In the genomic region with DNA sequence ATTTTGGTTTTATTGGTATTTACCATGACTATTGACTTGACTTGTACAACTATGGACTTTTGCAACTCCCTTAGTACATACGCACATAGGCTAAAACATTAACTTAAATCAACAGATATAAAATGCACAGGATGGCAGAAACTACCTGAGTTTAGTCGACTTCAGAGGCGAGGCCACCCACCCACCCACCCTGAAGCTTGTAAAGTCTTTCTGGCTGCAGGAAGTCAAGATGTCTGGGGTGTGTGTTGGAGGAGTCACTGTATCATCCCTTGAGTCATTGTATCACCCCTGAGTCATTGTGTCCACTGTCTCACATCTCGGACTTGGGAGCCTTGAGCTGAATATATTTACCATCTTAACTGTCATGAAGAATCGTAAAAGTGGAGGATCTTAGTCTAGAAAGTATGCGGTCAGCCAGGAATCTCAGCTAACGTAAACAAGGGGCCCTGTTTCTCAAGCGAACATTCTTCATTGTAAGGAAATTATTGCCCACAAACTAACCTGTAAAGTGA, we compare ENCODE assay signal across 1 cellular context.
TF ChIP-seq lines count a peak whose summit lies in the region.

No MANE protein-coding gene starts in this region.

TF ChIP-seq in A549, 52 proteins besides CTCF, POLR2A, EP300 and RAD21 (continued from another document):
- TF ChIP-seq CEBPB (IDR thresholded peaks at IDR 0.05), result peak; percentile 91 to 94
- TF ChIP-seq, protein P1, sequence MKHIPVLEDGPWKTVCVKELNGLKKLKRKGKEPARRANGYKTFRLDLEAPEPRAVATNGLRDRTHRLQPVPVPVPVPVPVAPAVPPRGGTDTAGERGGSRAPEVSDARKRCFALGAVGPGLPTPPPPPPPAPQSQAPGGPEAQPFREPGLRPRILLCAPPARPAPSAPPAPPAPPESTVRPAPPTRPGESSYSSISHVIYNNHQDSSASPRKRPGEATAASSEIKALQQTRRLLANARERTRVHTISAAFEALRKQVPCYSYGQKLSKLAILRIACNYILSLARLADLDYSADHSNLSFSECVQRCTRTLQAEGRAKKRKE (CRISPR knock-in tag; IDR thresholded peaks at IDR 0.05; ENCODE audit: low read depth), result no peak
- TF ChIP-seq ZC3H11A (IDR thresholded peaks at IDR 0.05), result no peak
- no peak for TF ChIP-seq KDM5A (IDR thresholded peaks at IDR 0.05)
- no peak for TF ChIP-seq RARB (CRISPR knock-in tag; IDR thresholded peaks at IDR 0.05)
- no peak for TF ChIP-seq MAZ (IDR thresholded peaks at IDR 0.05; ENCODE audit: borderline replicate concordance, low read depth, low read length)
- TF ChIP-seq, protein P2, sequence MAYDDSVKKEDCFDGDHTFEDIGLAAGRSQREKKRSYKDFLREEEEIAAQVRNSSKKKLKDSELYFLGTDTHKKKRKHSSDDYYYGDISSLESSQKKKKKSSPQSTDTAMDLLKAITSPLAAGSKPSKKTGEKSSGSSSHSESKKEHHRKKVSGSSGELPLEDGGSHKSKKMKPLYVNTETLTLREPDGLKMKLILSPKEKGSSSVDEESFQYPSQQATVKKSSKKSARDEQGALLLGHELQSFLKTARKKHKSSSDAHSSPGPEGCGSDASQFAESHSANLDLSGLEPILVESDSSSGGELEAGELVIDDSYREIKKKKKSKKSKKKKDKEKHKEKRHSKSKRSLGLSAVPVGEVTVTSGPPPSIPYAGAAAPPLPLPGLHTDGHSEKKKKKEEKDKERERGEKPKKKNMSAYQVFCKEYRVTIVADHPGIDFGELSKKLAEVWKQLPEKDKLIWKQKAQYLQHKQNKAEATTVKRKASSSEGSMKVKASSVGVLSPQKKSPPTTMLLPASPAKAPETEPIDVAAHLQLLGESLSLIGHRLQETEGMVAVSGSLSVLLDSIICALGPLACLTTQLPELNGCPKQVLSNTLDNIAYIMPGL (CRISPR knock-in tag; IDR thresholded peaks at IDR 0.05; ENCODE audit: borderline replicate concordance), result no peak
- TF ChIP-seq NR3C1 (IDR thresholded peaks at IDR 0.05), result no peak
- no peak for TF ChIP-seq RFX5 (IDR thresholded peaks at IDR 0.05)
- TF ChIP-seq NPAS2 (CRISPR knock-in tag; IDR thresholded peaks at IDR 0.05; ENCODE audit: borderline replicate concordance), result no peak
- peak; percentile 9 for TF ChIP-seq ZFP36 (IDR thresholded peaks at IDR 0.05; ENCODE audit: borderline replicate concordance, partially characterized antibody)
- no peak for TF ChIP-seq MYC (IDR thresholded peaks at IDR 0.05; ENCODE audit: borderline replicate concordance, low read length)
- TF ChIP-seq HEYL (CRISPR knock-in tag; IDR thresholded peaks at IDR 0.05), result no peak
- peak; percentile 97 to 98 for TF ChIP-seq JUN (IDR thresholded peaks at IDR 0.05)
- TF ChIP-seq HOXA7 (CRISPR knock-in tag; IDR thresholded peaks at IDR 0.05), result no peak
- TF ChIP-seq BHLHE40 (IDR thresholded peaks at IDR 0.05; ENCODE audit: low read depth, low read length), result no peak
- no peak for TF ChIP-seq RNF2 (IDR thresholded peaks at IDR 0.05; ENCODE audit: borderline replicate concordance, low read depth)
- TF ChIP-seq TP53 (CRISPR knock-in tag; IDR thresholded peaks at IDR 0.05), result no peak
- TF ChIP-seq, protein P3, sequence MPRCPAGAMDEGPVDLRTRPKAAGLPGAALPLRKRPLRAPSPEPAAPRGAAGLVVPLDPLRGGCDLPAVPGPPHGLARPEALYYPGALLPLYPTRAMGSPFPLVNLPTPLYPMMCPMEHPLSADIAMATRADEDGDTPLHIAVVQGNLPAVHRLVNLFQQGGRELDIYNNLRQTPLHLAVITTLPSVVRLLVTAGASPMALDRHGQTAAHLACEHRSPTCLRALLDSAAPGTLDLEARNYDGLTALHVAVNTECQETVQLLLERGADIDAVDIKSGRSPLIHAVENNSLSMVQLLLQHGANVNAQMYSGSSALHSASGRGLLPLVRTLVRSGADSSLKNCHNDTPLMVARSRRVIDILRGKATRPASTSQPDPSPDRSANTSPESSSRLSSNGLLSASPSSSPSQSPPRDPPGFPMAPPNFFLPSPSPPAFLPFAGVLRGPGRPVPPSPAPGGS (IDR thresholded peaks at IDR 0.05), result peak; percentile 99
- 0 out of 2 replicates have a peak, but pooled peaks have one; percentile 22 for TF ChIP-seq HOXB13 (CRISPR knock-in tag; IDR thresholded peaks at IDR 0.05; ENCODE audit: low read depth)
- no peak for TF ChIP-seq EHF (CRISPR knock-in tag; IDR thresholded peaks at IDR 0.05)
- no peak for TF ChIP-seq PHF8 (IDR thresholded peaks at IDR 0.05; ENCODE audit: borderline replicate concordance, low read depth)
- TF ChIP-seq, protein P4, sequence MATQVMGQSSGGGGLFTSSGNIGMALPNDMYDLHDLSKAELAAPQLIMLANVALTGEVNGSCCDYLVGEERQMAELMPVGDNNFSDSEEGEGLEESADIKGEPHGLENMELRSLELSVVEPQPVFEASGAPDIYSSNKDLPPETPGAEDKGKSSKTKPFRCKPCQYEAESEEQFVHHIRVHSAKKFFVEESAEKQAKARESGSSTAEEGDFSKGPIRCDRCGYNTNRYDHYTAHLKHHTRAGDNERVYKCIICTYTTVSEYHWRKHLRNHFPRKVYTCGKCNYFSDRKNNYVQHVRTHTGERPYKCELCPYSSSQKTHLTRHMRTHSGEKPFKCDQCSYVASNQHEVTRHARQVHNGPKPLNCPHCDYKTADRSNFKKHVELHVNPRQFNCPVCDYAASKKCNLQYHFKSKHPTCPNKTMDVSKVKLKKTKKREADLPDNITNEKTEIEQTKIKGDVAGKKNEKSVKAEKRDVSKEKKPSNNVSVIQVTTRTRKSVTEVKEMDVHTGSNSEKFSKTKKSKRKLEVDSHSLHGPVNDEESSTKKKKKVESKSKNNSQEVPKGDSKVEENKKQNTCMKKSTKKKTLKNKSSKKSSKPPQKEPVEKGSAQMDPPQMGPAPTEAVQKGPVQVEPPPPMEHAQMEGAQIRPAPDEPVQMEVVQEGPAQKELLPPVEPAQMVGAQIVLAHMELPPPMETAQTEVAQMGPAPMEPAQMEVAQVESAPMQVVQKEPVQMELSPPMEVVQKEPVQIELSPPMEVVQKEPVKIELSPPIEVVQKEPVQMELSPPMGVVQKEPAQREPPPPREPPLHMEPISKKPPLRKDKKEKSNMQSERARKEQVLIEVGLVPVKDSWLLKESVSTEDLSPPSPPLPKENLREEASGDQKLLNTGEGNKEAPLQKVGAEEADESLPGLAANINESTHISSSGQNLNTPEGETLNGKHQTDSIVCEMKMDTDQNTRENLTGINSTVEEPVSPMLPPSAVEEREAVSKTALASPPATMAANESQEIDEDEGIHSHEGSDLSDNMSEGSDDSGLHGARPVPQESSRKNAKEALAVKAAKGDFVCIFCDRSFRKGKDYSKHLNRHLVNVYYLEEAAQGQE (IDR thresholded peaks at IDR 0.05), result no peak
- TF ChIP-seq KDM1A (IDR thresholded peaks at IDR 0.05; ENCODE audit: low read depth), result no peak
- TF ChIP-seq, protein P5, sequence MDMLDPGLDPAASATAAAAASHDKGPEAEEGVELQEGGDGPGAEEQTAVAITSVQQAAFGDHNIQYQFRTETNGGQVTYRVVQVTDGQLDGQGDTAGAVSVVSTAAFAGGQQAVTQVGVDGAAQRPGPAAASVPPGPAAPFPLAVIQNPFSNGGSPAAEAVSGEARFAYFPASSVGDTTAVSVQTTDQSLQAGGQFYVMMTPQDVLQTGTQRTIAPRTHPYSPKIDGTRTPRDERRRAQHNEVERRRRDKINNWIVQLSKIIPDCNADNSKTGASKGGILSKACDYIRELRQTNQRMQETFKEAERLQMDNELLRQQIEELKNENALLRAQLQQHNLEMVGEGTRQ (IDR thresholded peaks at IDR 0.05), result no peak
- TF ChIP-seq MAFK (IDR thresholded peaks at IDR 0.05; ENCODE audit: partially characterized antibody), result peak; percentile 59
- TF ChIP-seq, protein P6, sequence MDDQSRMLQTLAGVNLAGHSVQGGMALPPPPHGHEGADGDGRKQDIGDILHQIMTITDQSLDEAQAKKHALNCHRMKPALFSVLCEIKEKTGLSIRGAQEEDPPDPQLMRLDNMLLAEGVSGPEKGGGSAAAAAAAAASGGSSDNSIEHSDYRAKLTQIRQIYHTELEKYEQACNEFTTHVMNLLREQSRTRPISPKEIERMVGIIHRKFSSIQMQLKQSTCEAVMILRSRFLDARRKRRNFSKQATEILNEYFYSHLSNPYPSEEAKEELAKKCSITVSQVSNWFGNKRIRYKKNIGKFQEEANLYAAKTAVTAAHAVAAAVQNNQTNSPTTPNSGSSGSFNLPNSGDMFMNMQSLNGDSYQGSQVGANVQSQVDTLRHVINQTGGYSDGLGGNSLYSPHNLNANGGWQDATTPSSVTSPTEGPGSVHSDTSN (IDR thresholded peaks at IDR 0.05), result peak; percentile 60
- TF ChIP-seq GATA3 (IDR thresholded peaks at IDR 0.05; ENCODE audit: borderline replicate concordance), result peak; percentile 95
- no peak for TF ChIP-seq CBX8 (IDR thresholded peaks at IDR 0.05)
- TF ChIP-seq, protein P7, sequence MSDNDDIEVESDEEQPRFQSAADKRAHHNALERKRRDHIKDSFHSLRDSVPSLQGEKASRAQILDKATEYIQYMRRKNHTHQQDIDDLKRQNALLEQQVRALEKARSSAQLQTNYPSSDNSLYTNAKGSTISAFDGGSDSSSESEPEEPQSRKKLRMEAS (IDR thresholded peaks at IDR 0.05), result peak; percentile 73
- no peak for TF ChIP-seq ESRRA (IDR thresholded peaks at IDR 0.05; ENCODE audit: borderline replicate concordance, low read length)
- TF ChIP-seq EHMT2 (IDR thresholded peaks at IDR 0.05; ENCODE audit: low read depth), result no peak
- TF ChIP-seq HDAC2 (IDR thresholded peaks at IDR 0.05), result no peak
- TF ChIP-seq ZSCAN20 (CRISPR knock-in tag; IDR thresholded peaks at IDR 0.05), result no peak; the same call in 1 of the 2 replicates
- TF ChIP-seq NFE2L2 (conservative IDR thresholded peaks at IDR 0.05; ENCODE audit: low read length), result peak; percentile 48; the same call in 1 of the 2 replicates
- peak; percentile 99 for TF ChIP-seq JUNB (IDR thresholded peaks at IDR 0.05)
- TF ChIP-seq POLR2AphosphoS2 (conservative IDR thresholded peaks at IDR 0.05; ENCODE audit: low read length), result no peak
- TF ChIP-seq CBX2 (IDR thresholded peaks at IDR 0.05; ENCODE audit: borderline replicate concordance, low read depth), result no peak
- TF ChIP-seq, protein P8, sequence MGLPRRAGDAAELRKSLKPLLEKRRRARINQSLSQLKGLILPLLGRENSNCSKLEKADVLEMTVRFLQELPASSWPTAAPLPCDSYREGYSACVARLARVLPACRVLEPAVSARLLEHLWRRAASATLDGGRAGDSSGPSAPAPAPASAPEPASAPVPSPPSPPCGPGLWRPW (IDR thresholded peaks at IDR 0.05), result peak; percentile 87
- TF ChIP-seq SMC3 (IDR thresholded peaks at IDR 0.05), result peak; percentile 47; the same call in 2 of the 3 replicates
- TF ChIP-seq FOSL2 (IDR thresholded peaks at IDR 0.05), result peak; percentile 99
- peak; percentile 94 for TF ChIP-seq FOSL2 (CRISPR knock-in tag; IDR thresholded peaks at IDR 0.05)
- TF ChIP-seq, protein P9, sequence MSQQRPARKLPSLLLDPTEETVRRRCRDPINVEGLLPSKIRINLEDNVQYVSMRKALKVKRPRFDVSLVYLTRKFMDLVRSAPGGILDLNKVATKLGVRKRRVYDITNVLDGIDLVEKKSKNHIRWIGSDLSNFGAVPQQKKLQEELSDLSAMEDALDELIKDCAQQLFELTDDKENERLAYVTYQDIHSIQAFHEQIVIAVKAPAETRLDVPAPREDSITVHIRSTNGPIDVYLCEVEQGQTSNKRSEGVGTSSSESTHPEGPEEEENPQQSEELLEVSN (IDR thresholded peaks at IDR 0.05; ENCODE audit: borderline replicate concordance, low read depth), result no peak
- no peak for TF ChIP-seq SREBF2 (IDR thresholded peaks at IDR 0.05)
- TF ChIP-seq HOXB5 (CRISPR knock-in tag; IDR thresholded peaks at IDR 0.05), result 0 out of 2 replicates have a peak, but pooled peaks have one; percentile 23
- TF ChIP-seq RCOR1 (IDR thresholded peaks at IDR 0.05; ENCODE audit: low read depth, low read length), result no peak
- no peak for TF ChIP-seq CHD4 (IDR thresholded peaks at IDR 0.05; ENCODE audit: borderline replicate concordance)
- TF ChIP-seq FOXS1 (CRISPR knock-in tag; IDR thresholded peaks at IDR 0.05), result peak; percentile 94; the same call in 1 of the 2 replicates
- no peak for TF ChIP-seq FOSB (CRISPR knock-in tag; IDR thresholded peaks at IDR 0.05)
TF ChIP-seq in A549: peak in this region for 16.
